Comparison of ENCODE assay signal across 16 cellular contexts in the genomic region with DNA sequence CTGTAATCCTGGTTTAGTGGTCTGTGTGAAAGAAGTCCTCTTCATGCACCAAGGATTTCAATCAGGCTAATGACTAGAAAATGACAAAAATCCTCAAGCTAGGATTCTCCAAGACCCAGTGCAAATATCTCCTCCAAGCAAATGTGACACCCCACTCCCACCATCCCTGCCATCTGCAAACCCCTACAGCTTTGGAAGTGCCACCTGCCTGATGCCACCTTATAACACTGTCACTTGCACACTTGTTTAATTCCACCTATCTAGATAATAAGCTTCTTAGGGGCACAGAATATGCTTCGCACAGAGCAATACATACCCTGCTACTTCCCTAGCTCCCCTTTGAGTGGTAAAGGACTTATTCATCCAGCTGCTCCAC. TPM values are rescaled to one million over a fixed set of nuclear protein-coding genes. Genes with fewer than 3 reads are reported as not detected.
DNase-seq lines count a peak whose midpoint lies in the region; ATAC-seq and TF ChIP-seq lines count a peak whose summit lies in the region.
"Had no signal": no experiment of that assay in that cellular context is flagged by ENCODE, and none has a peak within 500 bp of the region (broad histone marks: within the 10 kb centered on the region; RNA-seq: fewer than 3 reads in every experiment).

No MANE protein-coding gene starts in this region.

- no peaks in the 10 kb centered on the region for H3K9me3 ChIP-seq in WERI-Rb-1 (ENCODE audit: severe bottlenecking)
- H3K9me3 ChIP-seq: BE2C had no signal

- no peak for TF ChIP-seq CTCF in WERI-Rb-1 (IDR thresholded peaks at IDR 0.05; ENCODE audit: low read depth, low read length)

- peak overlapping the region; percentile 68 for H3K27ac ChIP-seq in WERI-Rb-1
- H3K27ac ChIP-seq: HL-60 had no signal

- DNase-seq in D341Med (ENCODE audit: low spot score) (peak; percentile 65), NCI-H524 (lab: John Stamatoyannopoulos, UW) (peak; percentile 80 to 96), WERI-Rb-1 (peak; percentile 64), ureter (ENCODE audit: low spot score) (no peak)
- no peak for DNase-seq in stimulated activated naive CD8-positive, alpha-beta T cell treated with anti-CD3 and anti-CD28 coated beads, Interleukin-15, amount 100 ng/mL, for 72 hours
- DNase-seq in activated CD4-positive, alpha-beta T cell treated with anti-CD3 and anti-CD28 coated beads for 1 hour: no peak
- DNase-seq: ACHN; BE2C; Calu3; CD8-positive, alpha-beta T cell; HCEC 1CT had no signal

- no peaks in the 10 kb centered on the region for H3K27me3 ChIP-seq in WERI-Rb-1 (ENCODE audit: insufficient read depth, low read depth, severe bottlenecking)
- H3K27me3 ChIP-seq: BE2C had no signal

- no peaks in the 10 kb centered on the region for H3K4me1 Mint-ChIP-seq in stimulated activated naive CD8-positive, alpha-beta T cell treated with anti-CD3 and anti-CD28 coated beads, Interleukin-15, amount 100 ng/mL, for 72 hours
- H3K4me1 Mint-ChIP-seq: CD14-positive monocyte had no signal

- H3K4me3 Mint-ChIP-seq in stimulated activated naive CD8-positive, alpha-beta T cell treated with anti-CD3 and anti-CD28 coated beads, Interleukin-15, amount 100 ng/mL, for 72 hours: no peak overlapping the region
- H3K4me3 Mint-ChIP-seq: CD14-positive monocyte; CD8-positive, alpha-beta T cell; GM23338 had no signal

- no peaks in the 10 kb centered on the region for H3K36me3 ChIP-seq in WERI-Rb-1
- H3K36me3 ChIP-seq: BE2C had no signal

- H3K27ac Mint-ChIP-seq in stimulated activated naive CD8-positive, alpha-beta T cell treated with anti-CD3 and anti-CD28 coated beads, Interleukin-15, amount 100 ng/mL, for 72 hours: peak overlapping the region in 1 of 2 donors; percentile 1
- H3K27ac Mint-ChIP-seq: CD14-positive monocyte; CD8-positive, alpha-beta T cell; GM23338 had no signal

- no peak overlapping the region for H3K4me3 ChIP-seq in WERI-Rb-1 (ENCODE audit: low read depth, low read length)
- H3K4me3 ChIP-seq: GM23338, K562 had no signal

- no peaks in the 10 kb centered on the region for H3K9me3 Mint-ChIP-seq in stimulated activated naive CD8-positive, alpha-beta T cell treated with anti-CD3 and anti-CD28 coated beads, Interleukin-15, amount 100 ng/mL, for 72 hours
- H3K9me3 Mint-ChIP-seq: CD14-positive monocyte; CD8-positive, alpha-beta T cell; GM23338 had no signal

- no peak for ATAC-seq in GM18909 (IDR thresholded peaks at IDR 0.05; ENCODE audit: poor library complexity, unreplicated experiment)
- no peak for ATAC-seq in stimulated activated naive CD8-positive, alpha-beta T cell treated with anti-CD3 and anti-CD28 coated beads, Interleukin-15, amount 100 ng/mL, for 72 hours
- ATAC-seq: CD8-positive, alpha-beta T cell; GM23338; K562 had no signal

- H3K27me3 Mint-ChIP-seq in stimulated activated naive CD8-positive, alpha-beta T cell treated with anti-CD3 and anti-CD28 coated beads, Interleukin-15, amount 100 ng/mL, for 72 hours: peaks cover 26% of the 10 kb centered on the region

RNA-seq across cellular contexts. Expression of a gene that starts 40.7 kb away (rescaled TPM):
- total RNA-seq in ureter: 12.7 TPM

RNA-seq across cellular contexts. Expression of a gene that starts 57.4 kb away (rescaled TPM):
- total RNA-seq in ureter: 0.62 TPM
- total RNA-seq: GM23338, K562 had no signal

Comparison
In these comparisons a context has a peak if more than half of its experiments do, and no peak if none do; other contexts are left out.
1. DNase-seq: peak in D341Med (single experiment), NCI-H524 (2 of 2) and WERI-Rb-1 (single experiment); none in ureter (single experiment), stimulated activated naive CD8-positive, alpha-beta T cell treated with anti-CD3 and anti-CD28 coated beads, Interleukin-15, amount 100 ng/mL, for 72 hours (0 of 2) and activated CD4-positive, alpha-beta T cell treated with anti-CD3 and anti-CD28 coated beads for 1 hour (single experiment).